ENCODE assay signal across 26 cellular contexts in genomic region chr17:41125064-41125463, GRCh38. TPM values are rescaled to one million over a fixed set of nuclear protein-coding genes. Genes with fewer than 3 reads are reported as not detected.
A peak's percentile ranks its signal among the peaks of the same experiment; 100 is the strongest.
DNase-seq lines count a peak whose midpoint lies in the region; ATAC-seq, FAIRE-seq and TF ChIP-seq lines count a peak whose summit lies in the region.
"Had no signal": no experiment of that assay in that cellular context is flagged by ENCODE, and none has a peak within 500 bp of the region (broad histone marks: within the 10 kb centered on the region; RNA-seq: fewer than 3 reads in every experiment).

No MANE protein-coding gene starts in this region.

- WGBS in K562 (ENCODE audit: insufficient coverage, low coverage, missing lambda C conversion rate): 0% methylated on average over 2 of the region's 2 CpGs

- H3K36me3 Mint-ChIP-seq in activated naive CD8-positive, alpha-beta T cell: no peaks in the 10 kb centered on the region
- H3K36me3 Mint-ChIP-seq in activated naive CD8-positive, alpha-beta T cell treated with anti-CD3 and anti-CD28 coated beads for 36 hours: peaks cover 7% of the 10 kb centered on the region
- H3K36me3 Mint-ChIP-seq in naive thymus-derived CD8-positive, alpha-beta T cell: no peaks in the 10 kb centered on the region
- H3K36me3 Mint-ChIP-seq in glutamatergic neuron (ENCODE audit: unreplicated experiment): peaks cover 15% of the 10 kb centered on the region
- H3K36me3 Mint-ChIP-seq: CD14-positive monocyte; CD8-positive, alpha-beta memory T cell had no signal

- H3K9me1 ChIP-seq in K562 (ENCODE audit: control insufficient read depth, insufficient read depth, low read length): no peaks in the 10 kb centered on the region

- H3K9me3 Mint-ChIP-seq in activated naive CD8-positive, alpha-beta T cell (ENCODE audit: low read depth): no peaks in the 10 kb centered on the region
- H3K9me3 Mint-ChIP-seq in activated naive CD8-positive, alpha-beta T cell treated with anti-CD3 and anti-CD28 coated beads for 36 hours: peaks cover 19% of the 10 kb centered on the region
- H3K9me3 Mint-ChIP-seq in naive thymus-derived CD8-positive, alpha-beta T cell: peaks cover 0 to 13% (median 3%) of the 10 kb centered on the region in 9 donors
- peaks cover 12% of the 10 kb centered on the region for H3K9me3 Mint-ChIP-seq in glutamatergic neuron (ENCODE audit: unreplicated experiment)
- H3K9me3 Mint-ChIP-seq: CD4-positive, alpha-beta T cell; GM23338 had no signal

- H4K20me1 ChIP-seq in K562 (replicated peaks; ENCODE audit: control insufficient read depth, insufficient read depth, low read length): no peaks in the 10 kb centered on the region
- H4K20me1 ChIP-seq: BLaER1 treated with 17β-estradiol and CSF1 and Interleukin-3, amounts not matched to agents 10 nM and 100 nM had no signal

- ATAC-seq in K562: no peak
- no peak for ATAC-seq in naive thymus-derived CD8-positive, alpha-beta T cell
- ATAC-seq: GM23338 had no signal

- H3K4me2 ChIP-seq in K562 (ENCODE audit: insufficient read depth, low read length): no peak overlapping the region
- H3K4me2 ChIP-seq: GM23338 had no signal

- H3K4me3 ChIP-seq in K562: no peak overlapping the region
- H3K4me3 ChIP-seq: BLaER1 treated with 17β-estradiol and CSF1 and Interleukin-3, amounts not matched to agents 10 nM and 100 nM; GM23338 had no signal

- intact Hi-C loops in K562 (cut with micrococcal nuclease): no loop called here

- H3K4me3 Mint-ChIP-seq in activated naive CD8-positive, alpha-beta T cell: peak overlapping the region; percentile 11
- no peak overlapping the region for H3K4me3 Mint-ChIP-seq in activated naive CD8-positive, alpha-beta T cell treated with anti-CD3 and anti-CD28 coated beads for 36 hours
- H3K4me3 Mint-ChIP-seq in naive thymus-derived CD8-positive, alpha-beta T cell: peak overlapping the region in 7 of 10 donors; percentile 36 to 92 (median 82)
- no peak overlapping the region for H3K4me3 Mint-ChIP-seq in glutamatergic neuron (ENCODE audit: unreplicated experiment)
- H3K4me3 Mint-ChIP-seq: CD14-positive monocyte, GM23338, H9, HFFc6 had no signal

- POLR2A ChIA-PET in K562 (lab: Yijun Ruan, JAX): no interaction called here
- POLR2A ChIA-PET in naive thymus-derived CD8-positive, alpha-beta T cell (lab: Charles Lee): interaction anchor here (1.4 kb wide), 2 partner anchors 9 to 197 kb away, joined by 3 read pairs; no protein-coding TSS in a partner anchor

- no peak overlapping the region for H3K9ac ChIP-seq in K562 (ENCODE audit: insufficient read depth in 1 of 2, low read depth in 2 of 2, low read length in 2 of 2)
- H3K9ac ChIP-seq: BLaER1 treated with 17β-estradiol and CSF1 and Interleukin-3, amounts not matched to agents 10 nM and 100 nM had no signal

- TF ChIP-seq CTCF in K562 (IDR thresholded peaks at IDR 0.05 in 2 of 3, conservative IDR thresholded peaks at IDR 0.05 in 1 of 3; ENCODE audit: insufficient read depth in 2 of 3, low read depth in 1 of 3, low read length in 3 of 3) (no peak), glutamatergic neuron (IDR thresholded peaks at IDR 0.05; ENCODE audit: partially characterized antibody, unreplicated experiment) (no peak)

- no peak for TF ChIP-seq POLR2A in K562 (conservative IDR thresholded peaks at IDR 0.05)

- no peak for TF ChIP-seq EP300 in K562 (IDR thresholded peaks at IDR 0.05; ENCODE audit: low read length)

- H3K27ac ChIP-seq in K562 (ENCODE audit: extremely low read depth, low read depth, low read length): no peak overlapping the region
- H3K27ac ChIP-seq: 22Rv1 had no signal

- H3K4me1 ChIP-seq in K562 (replicated peaks in 1 of 2; ENCODE audit: control insufficient read depth in 2 of 2, insufficient read depth in 2 of 2, low read length in 2 of 2): no peaks in the 10 kb centered on the region
- H3K4me1 ChIP-seq: BE2C had no signal

- no peak overlapping the region for H3K27ac Mint-ChIP-seq in activated naive CD8-positive, alpha-beta T cell
- H3K27ac Mint-ChIP-seq in activated naive CD8-positive, alpha-beta T cell treated with anti-CD3 and anti-CD28 coated beads for 36 hours: no peak overlapping the region
- H3K27ac Mint-ChIP-seq in naive thymus-derived CD8-positive, alpha-beta T cell: peak overlapping the region in 6 of 10 donors; percentile 40 to 78 (median 49)
- no peak overlapping the region for H3K27ac Mint-ChIP-seq in glutamatergic neuron (ENCODE audit: unreplicated experiment)
- H3K27ac Mint-ChIP-seq: CD14-positive monocyte, GM23338, H9 had no signal

- TF ChIP-seq RAD21 in K562 (CRISPR knock-in tag; conservative IDR thresholded peaks at IDR 0.05 in 1 of 2, IDR thresholded peaks at IDR 0.05 in 1 of 2): no peak

- BruUV-seq in K562 (replicated peaks; lab: Mats Ljungman, UMichigan): no TSS peak

- no peaks in the 10 kb centered on the region for H3K36me3 ChIP-seq in K562 (ENCODE audit: control insufficient read depth, insufficient read depth, low read length)
- H3K36me3 ChIP-seq: BE2C; BLaER1 treated with 17β-estradiol and CSF1 and Interleukin-3, amounts not matched to agents 10 nM and 100 nM had no signal

- CTCF ChIA-PET in K562 (lab: Yijun Ruan, JAX; ENCODE audit: low intra/inter-chr PET ratio): no interaction called here

- H3K9me3 ChIP-seq in K562 (replicated peaks; ENCODE audit: control insufficient read depth, insufficient read depth, low read depth, low read length): no peaks in the 10 kb centered on the region
- H3K9me3 ChIP-seq: BE2C had no signal

- no peaks in the 10 kb centered on the region for H3K79me2 ChIP-seq in K562 (ENCODE audit: control insufficient read depth, insufficient read depth, low read length)

- no peak overlapping the region for H2AFZ ChIP-seq in K562 (ENCODE audit: low read depth, low read length)
- H2AFZ ChIP-seq: GM23338 had no signal

- DNase-seq in activated naive CD8-positive, alpha-beta T cell treated with anti-CD3 and anti-CD28 coated beads for 36 hours: no peak
- DNase-seq in K562 (ENCODE audit: extremely low read depth in 1 of 4, low spot score in 3 of 4) (no peak), glutamatergic neuron (no peak), NCI-H1092 treated with DMSO at 0.1 percent for 48 hours (lab: John Stamatoyannopoulos, UW) (no peak)
- DNase-seq in naive thymus-derived CD8-positive, alpha-beta T cell: no peak
- DNase-seq: ACHN; BE2C; CD4-positive, alpha-beta T cell; DMS53; DMS79 treated with DMSO at 0.1 percent for 48 hours; GF-D8; H9; HFFc6 had no signal

- in situ Hi-C loops in K562 (cut with MboI): no loop called here

- no peaks in the 10 kb centered on the region for H3K27me3 ChIP-seq in K562 (ENCODE audit: control insufficient read depth in 2 of 2, insufficient read depth in 2 of 2, low read length in 2 of 2)
- H3K27me3 ChIP-seq: BLaER1 treated with 17β-estradiol and CSF1 and Interleukin-3, amounts not matched to agents 10 nM and 100 nM had no signal

- FAIRE-seq in K562 (lab: Jason Lieb, UNC): no peak
- FAIRE-seq: A204.1, D721Med, GM12891, GM18507 had no signal

- no peaks in the 10 kb centered on the region for H3K27me3 Mint-ChIP-seq in activated naive CD8-positive, alpha-beta T cell
- no peaks in the 10 kb centered on the region for H3K27me3 Mint-ChIP-seq in activated naive CD8-positive, alpha-beta T cell treated with anti-CD3 and anti-CD28 coated beads for 36 hours
- H3K27me3 Mint-ChIP-seq in naive thymus-derived CD8-positive, alpha-beta T cell: no peaks in the 10 kb centered on the region
- H3K27me3 Mint-ChIP-seq in glutamatergic neuron (ENCODE audit: unreplicated experiment): peaks cover 3% of the 10 kb centered on the region
- H3K27me3 Mint-ChIP-seq: CD4-positive, alpha-beta T cell had no signal

- H3K4me1 Mint-ChIP-seq in activated naive CD8-positive, alpha-beta T cell (ENCODE audit: low read depth): peaks cover 64% of the 10 kb centered on the region
- H3K4me1 Mint-ChIP-seq in activated naive CD8-positive, alpha-beta T cell treated with anti-CD3 and anti-CD28 coated beads for 36 hours: peaks cover 36% of the 10 kb centered on the region
- peaks cover 35 to 76% (median 68%) of the 10 kb centered on the region in 4 donors for H3K4me1 Mint-ChIP-seq in naive thymus-derived CD8-positive, alpha-beta T cell
- H3K4me1 Mint-ChIP-seq in glutamatergic neuron (ENCODE audit: low read depth, unreplicated experiment): no peaks in the 10 kb centered on the region

RNA-seq across cellular contexts. Expression of gene KRTAP4-12, which starts 1.1 kb away (rescaled TPM):
- not detected for total RNA-seq in activated naive CD8-positive, alpha-beta T cell treated with anti-CD3 and anti-CD28 coated beads for 36 hours
- not detected in 2 replicates for total RNA-seq in K562 (2011; cell fraction: chromatin; rRNA removed; ENCODE audit: low replicate concordance)
- total RNA-seq in K562 (2011; cell fraction: nucleolus; rRNA removed): not detected in 2 replicates
- total RNA-seq in K562 (2011; cell fraction: nucleoplasm; rRNA removed): not detected in 2 replicates
- not detected in 2 replicates for total RNA-seq in K562 (2014; rRNA removed)
- total RNA-seq in K562 (2014; rRNA removed; fragmentation: Illumina TruSeq; extraction: Trizol): not detected in 2 replicates
- not detected in 2 replicates for total RNA-seq in K562 (2015; rRNA removed; fragmentation: Illumina TruSeq; extraction: Trizol)
- not detected in 2 replicates for total RNA-seq in K562 (2021)
- not detected in 2 replicates for polyA plus RNA-seq in K562 (2011; rRNA removed)
- not detected in 2 replicates for polyA plus RNA-seq in K562 (2011; cell fraction: cytosol; rRNA removed)
- not detected in 2 replicates for polyA plus RNA-seq in K562 (2011; cell fraction: nucleus; rRNA removed)
- polyA plus RNA-seq in K562 (2012): not detected in 2 replicates
- not detected in 2 replicates for polyA plus RNA-seq in K562 (2014; fragmentation: Illumina TruSeq; extraction: Trizol)
- not detected for polyA plus RNA-seq in K562 (2014; fragmentation: Nextera tagmentation; extraction: Ambion mirVana)
- not detected in 2 replicates for polyA plus RNA-seq in K562 (2014; rRNA removed)
- not detected in 2 replicates for polyA minus RNA-seq in K562 (2011; rRNA and poly(A)+ RNA removed)
- polyA minus RNA-seq in K562 (2011; cell fraction: cytosol; rRNA and poly(A)+ RNA removed): not detected in 2 replicates
- polyA minus RNA-seq in K562 (2011; cell fraction: nucleus; rRNA and poly(A)+ RNA removed): not detected in 2 replicates
- total RNA-seq in naive thymus-derived CD8-positive, alpha-beta T cell: not detected
- polyA plus RNA-seq in naive thymus-derived CD8-positive, alpha-beta T cell: under 1 TPM in 1 of 3 donors, not detected in 2; 0.15 TPM
- not detected for total RNA-seq in glutamatergic neuron (ENCODE audit: unreplicated experiment)
- total RNA-seq: CD4-positive, alpha-beta T cell; CD8-positive, alpha-beta memory T cell; Daoy; G401; GM23338; H4; H9 had no signal
- polyA plus RNA-seq: CD14-positive monocyte; CD8-positive, alpha-beta memory T cell; GM23338 had no signal

RNA-seq across cellular contexts. Expression of gene KRTAP4-11, which starts 6.9 kb away (rescaled TPM):
- not detected for total RNA-seq in activated naive CD8-positive, alpha-beta T cell treated with anti-CD3 and anti-CD28 coated beads for 36 hours
- not detected in 2 replicates for total RNA-seq in K562 (2011; cell fraction: chromatin; rRNA removed; ENCODE audit: low replicate concordance)
- total RNA-seq in K562 (2011; cell fraction: nucleolus; rRNA removed): not detected in 2 replicates
- not detected in 2 replicates for total RNA-seq in K562 (2011; cell fraction: nucleoplasm; rRNA removed)
- total RNA-seq in K562 (2014; rRNA removed) (not detected in 2 replicates), K562 (2014; rRNA removed; fragmentation: Illumina TruSeq; extraction: Trizol) (not detected in 2 replicates), K562 (2015; rRNA removed; fragmentation: Illumina TruSeq; extraction: Trizol) (not detected in 2 replicates), K562 (2021) (not detected in 2 replicates), glutamatergic neuron (ENCODE audit: unreplicated experiment) (not detected)
- polyA plus RNA-seq in K562 (2011; rRNA removed) (not detected in 2 replicates), K562 (2014; fragmentation: Illumina TruSeq; extraction: Trizol) (not detected in 2 replicates), K562 (2014; fragmentation: Nextera tagmentation; extraction: Ambion mirVana) (not detected), K562 (2014; rRNA removed) (not detected in 2 replicates)
- not detected in 2 replicates for polyA plus RNA-seq in K562 (2011; cell fraction: cytosol; rRNA removed)
- polyA plus RNA-seq in K562 (2011; cell fraction: nucleus; rRNA removed): not detected in 2 replicates
- polyA plus RNA-seq in K562 (2012): not detected in 2 replicates
- not detected in 2 replicates for polyA minus RNA-seq in K562 (2011; rRNA and poly(A)+ RNA removed)
- not detected in 2 replicates for polyA minus RNA-seq in K562 (2011; cell fraction: cytosol; rRNA and poly(A)+ RNA removed)
- polyA minus RNA-seq in K562 (2011; cell fraction: nucleus; rRNA and poly(A)+ RNA removed): not detected in 2 replicates
- not detected for total RNA-seq in naive thymus-derived CD8-positive, alpha-beta T cell
- polyA plus RNA-seq in naive thymus-derived CD8-positive, alpha-beta T cell: not detected
- total RNA-seq: CD4-positive, alpha-beta T cell; CD8-positive, alpha-beta memory T cell; Daoy; G401; GM23338; H4; H9; HFFc6 had no signal
- polyA plus RNA-seq: CD14-positive monocyte; CD8-positive, alpha-beta memory T cell; GM23338 had no signal

RNA-seq across cellular contexts. Expression of gene KRTAP4-6, which starts 15.3 kb away (rescaled TPM):
- not detected for total RNA-seq in activated naive CD8-positive, alpha-beta T cell treated with anti-CD3 and anti-CD28 coated beads for 36 hours
- not detected in 2 replicates for total RNA-seq in K562 (2011; cell fraction: chromatin; rRNA removed; ENCODE audit: low replicate concordance)
- total RNA-seq in K562 (2011; cell fraction: nucleolus; rRNA removed): not detected in 2 replicates
- total RNA-seq in K562 (2011; cell fraction: nucleoplasm; rRNA removed): not detected in 2 replicates
- total RNA-seq in K562 (2014; rRNA removed) (not detected in 2 replicates), K562 (2014; rRNA removed; fragmentation: Illumina TruSeq; extraction: Trizol) (not detected in 2 replicates), K562 (2015; rRNA removed; fragmentation: Illumina TruSeq; extraction: Trizol) (not detected in 2 replicates), K562 (2021) (not detected in 2 replicates), glutamatergic neuron (ENCODE audit: unreplicated experiment) (not detected)
- polyA plus RNA-seq in K562 (2011; rRNA removed) (not detected in 2 replicates), K562 (2014; fragmentation: Illumina TruSeq; extraction: Trizol) (not detected in 2 replicates), K562 (2014; fragmentation: Nextera tagmentation; extraction: Ambion mirVana) (not detected), K562 (2014; rRNA removed) (not detected in 2 replicates)
- not detected in 2 replicates for polyA plus RNA-seq in K562 (2011; cell fraction: cytosol; rRNA removed)
- polyA plus RNA-seq in K562 (2011; cell fraction: nucleus; rRNA removed): not detected in 2 replicates
- polyA plus RNA-seq in K562 (2012): not detected in 2 replicates
- not detected in 2 replicates for polyA minus RNA-seq in K562 (2011; rRNA and poly(A)+ RNA removed)
- not detected in 2 replicates for polyA minus RNA-seq in K562 (2011; cell fraction: cytosol; rRNA and poly(A)+ RNA removed)
- not detected in 2 replicates for polyA minus RNA-seq in K562 (2011; cell fraction: nucleus; rRNA and poly(A)+ RNA removed)
- not detected for total RNA-seq in naive thymus-derived CD8-positive, alpha-beta T cell
- not detected for polyA plus RNA-seq in naive thymus-derived CD8-positive, alpha-beta T cell
- total RNA-seq: CD4-positive, alpha-beta T cell; CD8-positive, alpha-beta memory T cell; Daoy; G401; GM23338; H4; H9; HFFc6 had no signal
- polyA plus RNA-seq: CD14-positive monocyte, GM23338 had no signal

RNA-seq across cellular contexts. Expression of gene KRTAP4-9, which starts 19.9 kb away (rescaled TPM):
- not detected for total RNA-seq in activated naive CD8-positive, alpha-beta T cell treated with anti-CD3 and anti-CD28 coated beads for 36 hours
- not detected in 2 replicates for total RNA-seq in K562 (2011; cell fraction: chromatin; rRNA removed; ENCODE audit: low replicate concordance)
- total RNA-seq in K562 (2011; cell fraction: nucleolus; rRNA removed): not detected in 2 replicates
- not detected in 2 replicates for total RNA-seq in K562 (2011; cell fraction: nucleoplasm; rRNA removed)
- total RNA-seq in K562 (2014; rRNA removed): not detected in 2 replicates
- not detected in 2 replicates for total RNA-seq in K562 (2014; rRNA removed; fragmentation: Illumina TruSeq; extraction: Trizol)
- total RNA-seq in K562 (2015; rRNA removed; fragmentation: Illumina TruSeq; extraction: Trizol): not detected in 2 replicates
- not detected in 2 replicates for total RNA-seq in K562 (2021)
- not detected in 2 replicates for polyA plus RNA-seq in K562 (2011; rRNA removed)
- polyA plus RNA-seq in K562 (2011; cell fraction: cytosol; rRNA removed): not detected in 2 replicates
- not detected in 2 replicates for polyA plus RNA-seq in K562 (2011; cell fraction: nucleus; rRNA removed)
- not detected in 2 replicates for polyA plus RNA-seq in K562 (2012)
- polyA plus RNA-seq in K562 (2014; fragmentation: Illumina TruSeq; extraction: Trizol): not detected in 2 replicates
- polyA plus RNA-seq in K562 (2014; fragmentation: Nextera tagmentation; extraction: Ambion mirVana): not detected
- not detected in 2 replicates for polyA plus RNA-seq in K562 (2014; rRNA removed)
- polyA minus RNA-seq in K562 (2011; rRNA and poly(A)+ RNA removed): not detected in 2 replicates
- polyA minus RNA-seq in K562 (2011; cell fraction: cytosol; rRNA and poly(A)+ RNA removed): not detected in 2 replicates
- not detected in 2 replicates for polyA minus RNA-seq in K562 (2011; cell fraction: nucleus; rRNA and poly(A)+ RNA removed)
- not detected for total RNA-seq in naive thymus-derived CD8-positive, alpha-beta T cell
- not detected for polyA plus RNA-seq in naive thymus-derived CD8-positive, alpha-beta T cell
- not detected for total RNA-seq in glutamatergic neuron (ENCODE audit: unreplicated experiment)
- total RNA-seq: CD4-positive, alpha-beta T cell; CD8-positive, alpha-beta memory T cell; Daoy; G401; GM23338; H4; H9 had no signal
- polyA plus RNA-seq: CD14-positive monocyte; CD8-positive, alpha-beta memory T cell; GM23338 had no signal

RNA-seq across cellular contexts. Expression of gene KRTAP4-16, which starts 23.1 kb away (rescaled TPM):
- total RNA-seq in activated naive CD8-positive, alpha-beta T cell treated with anti-CD3 and anti-CD28 coated beads for 36 hours: not detected
- total RNA-seq in K562 (2011; cell fraction: chromatin; rRNA removed; ENCODE audit: low replicate concordance): not detected in 2 replicates
- total RNA-seq in K562 (2011; cell fraction: nucleolus; rRNA removed): not detected in 2 replicates
- total RNA-seq in K562 (2011; cell fraction: nucleoplasm; rRNA removed): not detected in 2 replicates
- total RNA-seq in K562 (2014; rRNA removed): not detected in 2 replicates
- total RNA-seq in K562 (2014; rRNA removed; fragmentation: Illumina TruSeq; extraction: Trizol): not detected in 2 replicates
- not detected in 2 replicates for total RNA-seq in K562 (2015; rRNA removed; fragmentation: Illumina TruSeq; extraction: Trizol)
- not detected in 2 replicates for total RNA-seq in K562 (2021)
- not detected in 2 replicates for polyA plus RNA-seq in K562 (2011; rRNA removed)
- polyA plus RNA-seq in K562 (2011; cell fraction: cytosol; rRNA removed): not detected in 2 replicates
- polyA plus RNA-seq in K562 (2011; cell fraction: nucleus; rRNA removed): not detected in 2 replicates
- not detected in 2 replicates for polyA plus RNA-seq in K562 (2012)
- not detected in 2 replicates for polyA plus RNA-seq in K562 (2014; fragmentation: Illumina TruSeq; extraction: Trizol)
- polyA plus RNA-seq in K562 (2014; fragmentation: Nextera tagmentation; extraction: Ambion mirVana): not detected
- polyA plus RNA-seq in K562 (2014; rRNA removed): not detected in 2 replicates
- polyA minus RNA-seq in K562 (2011; rRNA and poly(A)+ RNA removed): not detected in 2 replicates
- polyA minus RNA-seq in K562 (2011; cell fraction: cytosol; rRNA and poly(A)+ RNA removed): not detected in 2 replicates
- not detected in 2 replicates for polyA minus RNA-seq in K562 (2011; cell fraction: nucleus; rRNA and poly(A)+ RNA removed)
- not detected for total RNA-seq in naive thymus-derived CD8-positive, alpha-beta T cell
- not detected for polyA plus RNA-seq in naive thymus-derived CD8-positive, alpha-beta T cell
- total RNA-seq in glutamatergic neuron (ENCODE audit: unreplicated experiment): not detected
- total RNA-seq: CD4-positive, alpha-beta T cell; CD8-positive, alpha-beta memory T cell; Daoy; G401; GM23338; H4; H9; HFFc6 had no signal
- polyA plus RNA-seq: CD14-positive monocyte; CD8-positive, alpha-beta memory T cell; GM23338 had no signal

Comparison
In these comparisons a context has a peak if more than half of its experiments do, and no peak if none do; other contexts are left out.
1. H3K4me3 Mint-ChIP-seq: peak in activated naive CD8-positive, alpha-beta T cell (single experiment) and naive thymus-derived CD8-positive, alpha-beta T cell (7 of 10); none in activated naive CD8-positive, alpha-beta T cell treated with anti-CD3 and anti-CD28 coated beads for 36 hours (single experiment) and glutamatergic neuron (single experiment).
2. H3K27ac Mint-ChIP-seq: peak in naive thymus-derived CD8-positive, alpha-beta T cell (6 of 10); none in activated naive CD8-positive, alpha-beta T cell (single experiment), activated naive CD8-positive, alpha-beta T cell treated with anti-CD3 and anti-CD28 coated beads for 36 hours (single experiment) and glutamatergic neuron (single experiment).